In the genomic region with DNA sequence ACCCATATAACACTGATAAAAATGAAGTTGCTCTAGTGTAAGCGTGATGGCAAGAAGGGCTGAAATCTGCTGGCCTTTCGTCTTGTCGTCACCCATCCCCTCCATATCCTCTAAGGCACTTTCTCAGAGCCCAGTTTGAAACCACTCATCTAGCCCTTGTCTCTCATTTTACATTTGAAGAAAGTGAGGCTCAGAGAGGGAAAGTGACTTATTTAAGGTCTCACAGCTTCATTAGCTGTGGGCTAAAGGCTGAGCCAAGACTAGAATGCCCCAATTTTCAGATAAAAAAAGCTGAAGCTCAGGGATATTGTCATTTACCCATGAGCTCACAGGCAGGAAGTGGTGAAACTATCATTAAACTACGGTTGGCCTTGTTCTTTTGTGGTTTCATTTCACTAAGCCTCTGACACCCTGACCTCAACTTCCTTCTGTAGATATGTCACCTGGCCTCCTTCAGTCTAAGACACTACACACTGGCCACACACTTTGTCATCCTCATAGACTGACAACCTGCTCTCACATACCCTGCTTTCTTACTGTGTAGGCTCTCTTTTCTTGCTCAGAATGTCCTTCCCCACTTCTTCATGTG, we compare ENCODE assay signal across 1 cellular context.
TF ChIP-seq lines count a peak whose summit lies in the region.

No MANE protein-coding gene starts in this region.

TF ChIP-seq in GM12878, 131 proteins besides CTCF, POLR2A, EP300 and RAD21 (continued from another document):
- TF ChIP-seq RELB (IDR thresholded peaks at IDR 0.05; ENCODE audit: low read depth) = peak; percentile 78
- TF ChIP-seq, protein P1, sequence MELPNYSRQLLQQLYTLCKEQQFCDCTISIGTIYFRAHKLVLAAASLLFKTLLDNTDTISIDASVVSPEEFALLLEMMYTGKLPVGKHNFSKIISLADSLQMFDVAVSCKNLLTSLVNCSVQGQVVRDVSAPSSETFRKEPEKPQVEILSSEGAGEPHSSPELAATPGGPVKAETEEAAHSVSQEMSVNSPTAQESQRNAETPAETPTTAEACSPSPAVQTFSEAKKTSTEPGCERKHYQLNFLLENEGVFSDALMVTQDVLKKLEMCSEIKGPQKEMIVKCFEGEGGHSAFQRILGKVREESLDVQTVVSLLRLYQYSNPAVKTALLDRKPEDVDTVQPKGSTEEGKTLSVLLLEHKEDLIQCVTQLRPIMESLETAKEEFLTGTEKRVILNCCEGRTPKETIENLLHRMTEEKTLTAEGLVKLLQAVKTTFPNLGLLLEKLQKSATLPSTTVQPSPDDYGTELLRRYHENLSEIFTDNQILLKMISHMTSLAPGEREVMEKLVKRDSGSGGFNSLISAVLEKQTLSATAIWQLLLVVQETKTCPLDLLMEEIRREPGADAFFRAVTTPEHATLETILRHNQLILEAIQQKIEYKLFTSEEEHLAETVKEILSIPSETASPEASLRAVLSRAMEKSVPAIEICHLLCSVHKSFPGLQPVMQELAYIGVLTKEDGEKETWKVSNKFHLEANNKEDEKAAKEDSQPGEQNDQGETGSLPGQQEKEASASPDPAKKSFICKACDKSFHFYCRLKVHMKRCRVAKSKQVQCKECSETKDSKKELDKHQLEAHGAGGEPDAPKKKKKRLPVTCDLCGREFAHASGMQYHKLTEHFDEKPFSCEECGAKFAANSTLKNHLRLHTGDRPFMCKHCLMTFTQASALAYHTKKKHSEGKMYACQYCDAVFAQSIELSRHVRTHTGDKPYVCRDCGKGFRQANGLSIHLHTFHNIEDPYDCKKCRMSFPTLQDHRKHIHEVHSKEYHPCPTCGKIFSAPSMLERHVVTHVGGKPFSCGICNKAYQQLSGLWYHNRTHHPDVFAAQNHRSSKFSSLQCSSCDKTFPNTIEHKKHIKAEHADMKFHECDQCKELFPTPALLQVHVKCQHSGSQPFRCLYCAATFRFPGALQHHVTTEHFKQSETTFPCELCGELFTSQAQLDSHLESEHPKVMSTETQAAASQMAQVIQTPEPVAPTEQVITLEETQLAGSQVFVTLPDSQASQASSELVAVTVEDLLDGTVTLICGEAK (IDR thresholded peaks at IDR 0.05; ENCODE audit: borderline replicate concordance) = peak; percentile 51; the same call in 1 of the 2 replicates
- TF ChIP-seq RFX5 (IDR thresholded peaks at IDR 0.05; ENCODE audit: low read depth, low read length) = no peak
- TF ChIP-seq, protein P2, sequence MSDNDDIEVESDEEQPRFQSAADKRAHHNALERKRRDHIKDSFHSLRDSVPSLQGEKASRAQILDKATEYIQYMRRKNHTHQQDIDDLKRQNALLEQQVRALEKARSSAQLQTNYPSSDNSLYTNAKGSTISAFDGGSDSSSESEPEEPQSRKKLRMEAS (IDR thresholded peaks at IDR 0.05; ENCODE audit: low read depth, low read length) = 0 out of 2 replicates have a peak, but pooled peaks have one; percentile 20
- TF ChIP-seq ZNF384 (IDR thresholded peaks at IDR 0.05; ENCODE audit: borderline replicate concordance, low read depth, low read length) = peak; percentile 77
- no peak for TF ChIP-seq NFXL1 (IDR thresholded peaks at IDR 0.05; ENCODE audit: borderline replicate concordance)
- no peak for TF ChIP-seq STAT3 (IDR thresholded peaks at IDR 0.05; ENCODE audit: low read depth, low read length)
- TF ChIP-seq, protein P3, sequence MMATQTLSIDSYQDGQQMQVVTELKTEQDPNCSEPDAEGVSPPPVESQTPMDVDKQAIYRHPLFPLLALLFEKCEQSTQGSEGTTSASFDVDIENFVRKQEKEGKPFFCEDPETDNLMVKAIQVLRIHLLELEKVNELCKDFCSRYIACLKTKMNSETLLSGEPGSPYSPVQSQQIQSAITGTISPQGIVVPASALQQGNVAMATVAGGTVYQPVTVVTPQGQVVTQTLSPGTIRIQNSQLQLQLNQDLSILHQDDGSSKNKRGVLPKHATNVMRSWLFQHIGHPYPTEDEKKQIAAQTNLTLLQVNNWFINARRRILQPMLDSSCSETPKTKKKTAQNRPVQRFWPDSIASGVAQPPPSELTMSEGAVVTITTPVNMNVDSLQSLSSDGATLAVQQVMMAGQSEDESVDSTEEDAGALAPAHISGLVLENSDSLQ (IDR thresholded peaks at IDR 0.05) = peak; percentile 94
- TF ChIP-seq GATAD2B (conservative IDR thresholded peaks at IDR 0.05; ENCODE audit: low read depth) = peak; percentile 77; the same call in 1 of the 2 replicates
- peak; percentile 77 for TF ChIP-seq MEF2B (IDR thresholded peaks at IDR 0.05; ENCODE audit: partially characterized antibody, poor library complexity, severe bottlenecking)
- no peak for TF ChIP-seq ZBTB4 (CRISPR knock-in tag; IDR thresholded peaks at IDR 0.05)
- peak; percentile 97 for TF ChIP-seq ATF7 (IDR thresholded peaks at IDR 0.05; ENCODE audit: low read depth)
- no peak for TF ChIP-seq KDM1A (IDR thresholded peaks at IDR 0.05; ENCODE audit: borderline replicate concordance)
- 0 out of 2 replicates have a peak, but pooled peaks have one; percentile 28 for TF ChIP-seq HDGF (IDR thresholded peaks at IDR 0.05)
- TF ChIP-seq, protein P4, sequence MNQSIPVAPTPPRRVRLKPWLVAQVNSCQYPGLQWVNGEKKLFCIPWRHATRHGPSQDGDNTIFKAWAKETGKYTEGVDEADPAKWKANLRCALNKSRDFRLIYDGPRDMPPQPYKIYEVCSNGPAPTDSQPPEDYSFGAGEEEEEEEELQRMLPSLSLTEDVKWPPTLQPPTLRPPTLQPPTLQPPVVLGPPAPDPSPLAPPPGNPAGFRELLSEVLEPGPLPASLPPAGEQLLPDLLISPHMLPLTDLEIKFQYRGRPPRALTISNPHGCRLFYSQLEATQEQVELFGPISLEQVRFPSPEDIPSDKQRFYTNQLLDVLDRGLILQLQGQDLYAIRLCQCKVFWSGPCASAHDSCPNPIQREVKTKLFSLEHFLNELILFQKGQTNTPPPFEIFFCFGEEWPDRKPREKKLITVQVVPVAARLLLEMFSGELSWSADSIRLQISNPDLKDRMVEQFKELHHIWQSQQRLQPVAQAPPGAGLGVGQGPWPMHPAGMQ (IDR thresholded peaks at IDR 0.05; ENCODE audit: borderline replicate concordance) = no peak
- no peak for TF ChIP-seq CBX3 (IDR thresholded peaks at IDR 0.05; ENCODE audit: borderline replicate concordance, low read depth)
- TF ChIP-seq BHLHE40 (IDR thresholded peaks at IDR 0.05; ENCODE audit: borderline replicate concordance in 1 of 2, low read depth in 2 of 2, low read length in 1 of 2) = peak; percentile 60 to 67; a peak in 2 of 4 replicates
- TF ChIP-seq TCF3 (IDR thresholded peaks at IDR 0.05; ENCODE audit: borderline replicate concordance, insufficient read depth, low read depth, low read length) = peak; percentile 72; the same call in 1 of the 2 replicates
- no peak for TF ChIP-seq NR2C2 (IDR thresholded peaks at IDR 0.05; ENCODE audit: borderline replicate concordance, control insufficient read depth, insufficient read length, low read depth)
